ENCODE assay signal across 1 cellular context in the genomic region with DNA sequence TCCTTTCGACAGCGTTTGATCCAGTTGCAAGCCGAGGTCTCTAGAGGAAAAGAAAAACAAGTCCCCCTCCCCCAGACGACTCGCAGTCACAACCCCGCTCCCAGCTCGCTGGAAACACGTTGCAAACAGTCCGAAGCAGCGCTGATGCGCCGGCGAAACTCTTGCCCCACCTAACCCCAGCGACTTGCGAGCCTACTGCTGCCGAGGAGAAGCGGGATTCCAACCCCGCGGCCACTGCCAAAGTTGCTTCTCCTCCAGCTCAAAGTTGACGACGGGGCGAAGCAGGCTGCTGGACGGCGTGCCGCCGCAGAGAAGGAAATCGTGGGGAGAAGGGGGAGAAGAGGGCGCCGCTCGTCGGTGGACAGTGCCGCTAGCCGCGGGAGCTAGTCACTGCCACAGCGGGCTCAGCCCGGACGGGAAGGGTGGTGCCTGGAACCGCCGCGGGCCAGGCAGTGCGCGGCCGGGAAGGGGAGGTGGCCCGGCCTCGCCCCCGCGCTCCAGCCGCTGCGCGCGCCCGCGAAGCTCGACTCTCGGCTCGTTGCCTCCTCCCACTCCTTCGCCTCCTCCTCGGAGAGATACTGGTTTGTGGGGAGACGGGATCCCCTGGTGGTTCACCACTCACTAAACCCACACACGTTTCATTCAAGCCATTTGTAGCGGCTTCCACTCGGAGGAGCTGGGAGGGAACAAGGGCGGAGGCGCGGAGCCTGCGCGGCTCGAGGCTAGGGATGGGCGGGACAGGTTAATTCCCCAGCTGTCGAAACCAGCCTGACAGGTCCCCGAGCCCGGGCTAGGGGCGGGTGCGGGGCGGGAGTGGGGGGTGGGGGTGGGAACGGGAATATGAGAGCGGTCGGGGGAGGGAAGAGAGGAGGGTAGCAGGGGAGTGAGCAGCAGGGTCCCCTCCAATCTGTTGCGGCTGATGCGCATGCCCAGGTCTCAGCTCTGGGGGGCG.
TF ChIP-seq lines count a peak whose summit lies in the region.

Gene GPR37 (minus strand): TSS at position 392 of the 952 bp plus-strand sequence. CDS start 816 bp downstream, outside the sequence.

TF ChIP-seq in HEK293, 187 proteins besides CTCF, POLR2A, EP300 and RAD21 (continued from another document and continues in another):
- no peak for TF ChIP-seq ZNF449 (tag by site-specific recombination; IDR thresholded peaks at IDR 0.05)
- TF ChIP-seq ZNF175 (tag by site-specific recombination; IDR thresholded peaks at IDR 0.05) = no peak
- TF ChIP-seq ZNF776 (tag by site-specific recombination; IDR thresholded peaks at IDR 0.05; ENCODE audit: borderline replicate concordance) = no peak
- no peak for TF ChIP-seq ZFP69B (tag by site-specific recombination; IDR thresholded peaks at IDR 0.05)
- peak; percentile 36 for TF ChIP-seq ZNF335 (tag by site-specific recombination; conservative IDR thresholded peaks at IDR 0.05)
- no peak; the same call in 1 of the 2 replicates for TF ChIP-seq ZBTB6 (tag by site-specific recombination; IDR thresholded peaks at IDR 0.05)
- no peak for TF ChIP-seq ZNF19 (tag by site-specific recombination; IDR thresholded peaks at IDR 0.05; ENCODE audit: low read depth)
- TF ChIP-seq ZNF791 (tag by site-specific recombination; IDR thresholded peaks at IDR 0.05) = no peak
- peak; percentile 64; the same call in 1 of the 2 replicates for TF ChIP-seq ZNF785 (tag by site-specific recombination; IDR thresholded peaks at IDR 0.05)
- no peak for TF ChIP-seq ZNF658 (tag by site-specific recombination; IDR thresholded peaks at IDR 0.05)
- TF ChIP-seq ZNF394 (tag by site-specific recombination; IDR thresholded peaks at IDR 0.05; ENCODE audit: borderline replicate concordance) = peak; percentile 91
- TF ChIP-seq ZNF114 (tag by site-specific recombination; IDR thresholded peaks at IDR 0.05) = no peak
- no peak for TF ChIP-seq ZNF747 (tag by site-specific recombination; IDR thresholded peaks at IDR 0.05)
- no peak for TF ChIP-seq ATF2 (tag by site-specific recombination; IDR thresholded peaks at IDR 0.05; ENCODE audit: low read depth)
- no peak for TF ChIP-seq ZNF560 (tag by site-specific recombination; IDR thresholded peaks at IDR 0.05; ENCODE audit: borderline replicate concordance)
- TF ChIP-seq SETDB1 (IDR thresholded peaks at IDR 0.05; ENCODE audit: insufficient read length, low read length) = peak; percentile 23
- no peak for TF ChIP-seq ZIC2 (tag by site-specific recombination; IDR thresholded peaks at IDR 0.05)
- TF ChIP-seq ZNF211 (tag by site-specific recombination; IDR thresholded peaks at IDR 0.05; ENCODE audit: low read depth) = no peak
- TF ChIP-seq ZNF169 (tag by site-specific recombination; IDR thresholded peaks at IDR 0.05) = no peak
- TF ChIP-seq ZBTB44 (tag by site-specific recombination; IDR thresholded peaks at IDR 0.05) = no peak
- TF ChIP-seq ZNF155 (tag by site-specific recombination; IDR thresholded peaks at IDR 0.05) = no peak
- TF ChIP-seq SALL2 (tag by site-specific recombination; IDR thresholded peaks at IDR 0.05; ENCODE audit: borderline replicate concordance) = no peak
- no peak for TF ChIP-seq ZNF654 (tag by site-specific recombination; IDR thresholded peaks at IDR 0.05; ENCODE audit: low read depth)
- no peak for TF ChIP-seq ZNF266 (tag by site-specific recombination; IDR thresholded peaks at IDR 0.05; ENCODE audit: low read depth)
- no peak for TF ChIP-seq ZNF140 (tag by site-specific recombination; IDR thresholded peaks at IDR 0.05)
- TF ChIP-seq, protein P1, sequence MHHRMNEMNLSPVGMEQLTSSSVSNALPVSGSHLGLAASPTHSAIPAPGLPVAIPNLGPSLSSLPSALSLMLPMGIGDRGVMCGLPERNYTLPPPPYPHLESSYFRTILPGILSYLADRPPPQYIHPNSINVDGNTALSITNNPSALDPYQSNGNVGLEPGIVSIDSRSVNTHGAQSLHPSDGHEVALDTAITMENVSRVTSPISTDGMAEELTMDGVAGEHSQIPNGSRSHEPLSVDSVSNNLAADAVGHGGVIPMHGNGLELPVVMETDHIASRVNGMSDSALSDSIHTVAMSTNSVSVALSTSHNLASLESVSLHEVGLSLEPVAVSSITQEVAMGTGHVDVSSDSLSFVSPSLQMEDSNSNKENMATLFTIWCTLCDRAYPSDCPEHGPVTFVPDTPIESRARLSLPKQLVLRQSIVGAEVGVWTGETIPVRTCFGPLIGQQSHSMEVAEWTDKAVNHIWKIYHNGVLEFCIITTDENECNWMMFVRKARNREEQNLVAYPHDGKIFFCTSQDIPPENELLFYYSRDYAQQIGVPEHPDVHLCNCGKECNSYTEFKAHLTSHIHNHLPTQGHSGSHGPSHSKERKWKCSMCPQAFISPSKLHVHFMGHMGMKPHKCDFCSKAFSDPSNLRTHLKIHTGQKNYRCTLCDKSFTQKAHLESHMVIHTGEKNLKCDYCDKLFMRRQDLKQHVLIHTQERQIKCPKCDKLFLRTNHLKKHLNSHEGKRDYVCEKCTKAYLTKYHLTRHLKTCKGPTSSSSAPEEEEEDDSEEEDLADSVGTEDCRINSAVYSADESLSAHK (tag by site-specific recombination; IDR thresholded peaks at IDR 0.05) = 0 out of 2 replicates have a peak, but pooled peaks have one; percentile 23
- no peak for TF ChIP-seq BCL11A (tag by site-specific recombination; IDR thresholded peaks at IDR 0.05; ENCODE audit: low read depth)
- TF ChIP-seq KLF7 (tag by site-specific recombination; IDR thresholded peaks at IDR 0.05; ENCODE audit: borderline replicate concordance) = 0 out of 2 replicates have a peak, but pooled peaks have one; percentile 51
- TF ChIP-seq ZNF121 (tag by site-specific recombination; IDR thresholded peaks at IDR 0.05) = 0 out of 2 replicates have a peak, but pooled peaks have one; percentile 8
- TF ChIP-seq ZNF426 (tag by site-specific recombination; IDR thresholded peaks at IDR 0.05) = no peak
- TF ChIP-seq FEZF1 (tag by site-specific recombination; IDR thresholded peaks at IDR 0.05) = no peak
- no peak for TF ChIP-seq INSM2 (tag by site-specific recombination; IDR thresholded peaks at IDR 0.05)
- TF ChIP-seq ZNF157 (tag by site-specific recombination; IDR thresholded peaks at IDR 0.05) = no peak
- TF ChIP-seq ZNF621 (tag by site-specific recombination; IDR thresholded peaks at IDR 0.05) = no peak
- no peak for TF ChIP-seq WT1 (tag by site-specific recombination; IDR thresholded peaks at IDR 0.05)
- 0 out of 2 replicates have a peak, but pooled peaks have one; percentile 13 for TF ChIP-seq ZBTB48 (tag by site-specific recombination; IDR thresholded peaks at IDR 0.05)
- peak; percentile 53; the same call in 1 of the 2 replicates for TF ChIP-seq TRIM28 (IDR thresholded peaks at IDR 0.05; ENCODE audit: borderline replicate concordance, low read length)
- TF ChIP-seq ZNF76 (tag by site-specific recombination; IDR thresholded peaks at IDR 0.05; ENCODE audit: borderline replicate concordance, low read depth) = 0 out of 2 replicates have a peak, but pooled peaks have one; percentile 46
- peak; percentile 67; the same call in 1 of the 2 replicates for TF ChIP-seq KLF16 (tag by site-specific recombination; IDR thresholded peaks at IDR 0.05)
- 0 out of 2 replicates have a peak, but pooled peaks have one; percentile 53 for TF ChIP-seq REPIN1 (tag by site-specific recombination; IDR thresholded peaks at IDR 0.05; ENCODE audit: low read depth)
- TF ChIP-seq ZNF433 (tag by site-specific recombination; IDR thresholded peaks at IDR 0.05; ENCODE audit: low read depth) = no peak
- TF ChIP-seq GLI4 (tag by site-specific recombination; IDR thresholded peaks at IDR 0.05) = no peak
- no peak for TF ChIP-seq TCF7L2 (IDR thresholded peaks at IDR 0.05; ENCODE audit: borderline replicate concordance, low read depth, low read length)
- no peak for TF ChIP-seq ZNF423 (tag by site-specific recombination; IDR thresholded peaks at IDR 0.05)
- TF ChIP-seq SCRT2 (tag by site-specific recombination; IDR thresholded peaks at IDR 0.05) = peak; percentile 62; the same call in 1 of the 2 replicates
- TF ChIP-seq, protein P2, sequence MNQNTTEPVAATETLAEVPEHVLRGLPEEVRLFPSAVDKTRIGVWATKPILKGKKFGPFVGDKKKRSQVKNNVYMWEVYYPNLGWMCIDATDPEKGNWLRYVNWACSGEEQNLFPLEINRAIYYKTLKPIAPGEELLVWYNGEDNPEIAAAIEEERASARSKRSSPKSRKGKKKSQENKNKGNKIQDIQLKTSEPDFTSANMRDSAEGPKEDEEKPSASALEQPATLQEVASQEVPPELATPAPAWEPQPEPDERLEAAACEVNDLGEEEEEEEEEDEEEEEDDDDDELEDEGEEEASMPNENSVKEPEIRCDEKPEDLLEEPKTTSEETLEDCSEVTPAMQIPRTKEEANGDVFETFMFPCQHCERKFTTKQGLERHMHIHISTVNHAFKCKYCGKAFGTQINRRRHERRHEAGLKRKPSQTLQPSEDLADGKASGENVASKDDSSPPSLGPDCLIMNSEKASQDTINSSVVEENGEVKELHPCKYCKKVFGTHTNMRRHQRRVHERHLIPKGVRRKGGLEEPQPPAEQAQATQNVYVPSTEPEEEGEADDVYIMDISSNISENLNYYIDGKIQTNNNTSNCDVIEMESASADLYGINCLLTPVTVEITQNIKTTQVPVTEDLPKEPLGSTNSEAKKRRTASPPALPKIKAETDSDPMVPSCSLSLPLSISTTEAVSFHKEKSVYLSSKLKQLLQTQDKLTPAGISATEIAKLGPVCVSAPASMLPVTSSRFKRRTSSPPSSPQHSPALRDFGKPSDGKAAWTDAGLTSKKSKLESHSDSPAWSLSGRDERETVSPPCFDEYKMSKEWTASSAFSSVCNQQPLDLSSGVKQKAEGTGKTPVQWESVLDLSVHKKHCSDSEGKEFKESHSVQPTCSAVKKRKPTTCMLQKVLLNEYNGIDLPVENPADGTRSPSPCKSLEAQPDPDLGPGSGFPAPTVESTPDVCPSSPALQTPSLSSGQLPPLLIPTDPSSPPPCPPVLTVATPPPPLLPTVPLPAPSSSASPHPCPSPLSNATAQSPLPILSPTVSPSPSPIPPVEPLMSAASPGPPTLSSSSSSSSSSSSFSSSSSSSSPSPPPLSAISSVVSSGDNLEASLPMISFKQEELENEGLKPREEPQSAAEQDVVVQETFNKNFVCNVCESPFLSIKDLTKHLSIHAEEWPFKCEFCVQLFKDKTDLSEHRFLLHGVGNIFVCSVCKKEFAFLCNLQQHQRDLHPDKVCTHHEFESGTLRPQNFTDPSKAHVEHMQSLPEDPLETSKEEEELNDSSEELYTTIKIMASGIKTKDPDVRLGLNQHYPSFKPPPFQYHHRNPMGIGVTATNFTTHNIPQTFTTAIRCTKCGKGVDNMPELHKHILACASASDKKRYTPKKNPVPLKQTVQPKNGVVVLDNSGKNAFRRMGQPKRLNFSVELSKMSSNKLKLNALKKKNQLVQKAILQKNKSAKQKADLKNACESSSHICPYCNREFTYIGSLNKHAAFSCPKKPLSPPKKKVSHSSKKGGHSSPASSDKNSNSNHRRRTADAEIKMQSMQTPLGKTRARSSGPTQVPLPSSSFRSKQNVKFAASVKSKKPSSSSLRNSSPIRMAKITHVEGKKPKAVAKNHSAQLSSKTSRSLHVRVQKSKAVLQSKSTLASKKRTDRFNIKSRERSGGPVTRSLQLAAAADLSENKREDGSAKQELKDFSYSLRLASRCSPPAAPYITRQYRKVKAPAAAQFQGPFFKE (tag by site-specific recombination; IDR thresholded peaks at IDR 0.05; ENCODE audit: borderline replicate concordance) = no peak
